In the genomic region with DNA sequence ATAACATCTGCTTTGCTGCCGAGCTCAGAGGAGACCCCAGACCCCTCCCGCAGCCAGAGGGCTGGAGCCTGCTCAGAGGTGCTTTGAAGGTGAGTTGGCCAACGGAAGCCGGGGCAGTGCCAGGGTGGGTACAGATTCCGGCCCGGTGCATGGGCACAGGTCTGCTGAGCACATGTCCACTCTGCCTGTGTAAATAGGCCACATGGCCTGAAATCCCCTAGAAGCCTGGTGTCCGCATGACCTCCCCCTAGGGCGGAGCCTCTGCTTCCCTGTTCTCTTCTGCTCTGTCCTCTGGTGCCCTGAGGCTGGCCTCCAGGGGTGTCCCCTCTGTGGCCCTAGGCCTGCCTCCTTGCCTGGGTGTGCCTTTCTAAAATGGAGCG, we compare ENCODE assay signal across 1 cellular context.
TF ChIP-seq lines count a peak whose summit lies in the region.

No MANE protein-coding gene starts in this region.

TF ChIP-seq in K562, 482 proteins besides CTCF, POLR2A, EP300 and RAD21:
- TF ChIP-seq, protein P1, sequence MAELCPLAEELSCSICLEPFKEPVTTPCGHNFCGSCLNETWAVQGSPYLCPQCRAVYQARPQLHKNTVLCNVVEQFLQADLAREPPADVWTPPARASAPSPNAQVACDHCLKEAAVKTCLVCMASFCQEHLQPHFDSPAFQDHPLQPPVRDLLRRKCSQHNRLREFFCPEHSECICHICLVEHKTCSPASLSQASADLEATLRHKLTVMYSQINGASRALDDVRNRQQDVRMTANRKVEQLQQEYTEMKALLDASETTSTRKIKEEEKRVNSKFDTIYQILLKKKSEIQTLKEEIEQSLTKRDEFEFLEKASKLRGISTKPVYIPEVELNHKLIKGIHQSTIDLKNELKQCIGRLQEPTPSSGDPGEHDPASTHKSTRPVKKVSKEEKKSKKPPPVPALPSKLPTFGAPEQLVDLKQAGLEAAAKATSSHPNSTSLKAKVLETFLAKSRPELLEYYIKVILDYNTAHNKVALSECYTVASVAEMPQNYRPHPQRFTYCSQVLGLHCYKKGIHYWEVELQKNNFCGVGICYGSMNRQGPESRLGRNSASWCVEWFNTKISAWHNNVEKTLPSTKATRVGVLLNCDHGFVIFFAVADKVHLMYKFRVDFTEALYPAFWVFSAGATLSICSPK (IDR thresholded peaks at IDR 0.05; ENCODE audit: borderline replicate concordance), result no peak
- no peak; the same call in 1 of the 2 replicates for TF ChIP-seq MYC (IDR thresholded peaks at IDR 0.05; ENCODE audit: low read depth, low read length)
- TF ChIP-seq MYC (CRISPR knock-in tag; IDR thresholded peaks at IDR 0.05; ENCODE audit: borderline replicate concordance, low read depth), result peak; percentile 20; the same call in 1 of the 2 replicates
- TF ChIP-seq, protein P2, sequence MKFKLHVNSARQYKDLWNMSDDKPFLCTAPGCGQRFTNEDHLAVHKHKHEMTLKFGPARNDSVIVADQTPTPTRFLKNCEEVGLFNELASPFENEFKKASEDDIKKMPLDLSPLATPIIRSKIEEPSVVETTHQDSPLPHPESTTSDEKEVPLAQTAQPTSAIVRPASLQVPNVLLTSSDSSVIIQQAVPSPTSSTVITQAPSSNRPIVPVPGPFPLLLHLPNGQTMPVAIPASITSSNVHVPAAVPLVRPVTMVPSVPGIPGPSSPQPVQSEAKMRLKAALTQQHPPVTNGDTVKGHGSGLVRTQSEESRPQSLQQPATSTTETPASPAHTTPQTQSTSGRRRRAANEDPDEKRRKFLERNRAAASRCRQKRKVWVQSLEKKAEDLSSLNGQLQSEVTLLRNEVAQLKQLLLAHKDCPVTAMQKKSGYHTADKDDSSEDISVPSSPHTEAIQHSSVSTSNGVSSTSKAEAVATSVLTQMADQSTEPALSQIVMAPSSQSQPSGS (CRISPR knock-in tag; IDR thresholded peaks at IDR 0.05), result no peak
- no peak for TF ChIP-seq RBM15 (IDR thresholded peaks at IDR 0.05; ENCODE audit: insufficient read depth, low read length)
- TF ChIP-seq MYBL2 (IDR thresholded peaks at IDR 0.05; ENCODE audit: low read depth), result no peak
- TF ChIP-seq MYBL2 (CRISPR knock-in tag; IDR thresholded peaks at IDR 0.05; ENCODE audit: borderline replicate concordance), result no peak
- no peak for TF ChIP-seq ETS2 (tag; IDR thresholded peaks at IDR 0.05; ENCODE audit: borderline replicate concordance, poor library complexity, severe bottlenecking)
- 0 out of 2 replicates have a peak, but pooled peaks have one; percentile 39 for TF ChIP-seq TAF15 (IDR thresholded peaks at IDR 0.05; ENCODE audit: low read depth, low read length)
- no peak for TF ChIP-seq ETV5 (CRISPR knock-in tag; IDR thresholded peaks at IDR 0.05; ENCODE audit: low read depth)
- 0 out of 2 replicates have a peak, but pooled peaks have one; percentile 23 for TF ChIP-seq KDM2B (CRISPR knock-in tag; IDR thresholded peaks at IDR 0.05)
- TF ChIP-seq, protein P3, sequence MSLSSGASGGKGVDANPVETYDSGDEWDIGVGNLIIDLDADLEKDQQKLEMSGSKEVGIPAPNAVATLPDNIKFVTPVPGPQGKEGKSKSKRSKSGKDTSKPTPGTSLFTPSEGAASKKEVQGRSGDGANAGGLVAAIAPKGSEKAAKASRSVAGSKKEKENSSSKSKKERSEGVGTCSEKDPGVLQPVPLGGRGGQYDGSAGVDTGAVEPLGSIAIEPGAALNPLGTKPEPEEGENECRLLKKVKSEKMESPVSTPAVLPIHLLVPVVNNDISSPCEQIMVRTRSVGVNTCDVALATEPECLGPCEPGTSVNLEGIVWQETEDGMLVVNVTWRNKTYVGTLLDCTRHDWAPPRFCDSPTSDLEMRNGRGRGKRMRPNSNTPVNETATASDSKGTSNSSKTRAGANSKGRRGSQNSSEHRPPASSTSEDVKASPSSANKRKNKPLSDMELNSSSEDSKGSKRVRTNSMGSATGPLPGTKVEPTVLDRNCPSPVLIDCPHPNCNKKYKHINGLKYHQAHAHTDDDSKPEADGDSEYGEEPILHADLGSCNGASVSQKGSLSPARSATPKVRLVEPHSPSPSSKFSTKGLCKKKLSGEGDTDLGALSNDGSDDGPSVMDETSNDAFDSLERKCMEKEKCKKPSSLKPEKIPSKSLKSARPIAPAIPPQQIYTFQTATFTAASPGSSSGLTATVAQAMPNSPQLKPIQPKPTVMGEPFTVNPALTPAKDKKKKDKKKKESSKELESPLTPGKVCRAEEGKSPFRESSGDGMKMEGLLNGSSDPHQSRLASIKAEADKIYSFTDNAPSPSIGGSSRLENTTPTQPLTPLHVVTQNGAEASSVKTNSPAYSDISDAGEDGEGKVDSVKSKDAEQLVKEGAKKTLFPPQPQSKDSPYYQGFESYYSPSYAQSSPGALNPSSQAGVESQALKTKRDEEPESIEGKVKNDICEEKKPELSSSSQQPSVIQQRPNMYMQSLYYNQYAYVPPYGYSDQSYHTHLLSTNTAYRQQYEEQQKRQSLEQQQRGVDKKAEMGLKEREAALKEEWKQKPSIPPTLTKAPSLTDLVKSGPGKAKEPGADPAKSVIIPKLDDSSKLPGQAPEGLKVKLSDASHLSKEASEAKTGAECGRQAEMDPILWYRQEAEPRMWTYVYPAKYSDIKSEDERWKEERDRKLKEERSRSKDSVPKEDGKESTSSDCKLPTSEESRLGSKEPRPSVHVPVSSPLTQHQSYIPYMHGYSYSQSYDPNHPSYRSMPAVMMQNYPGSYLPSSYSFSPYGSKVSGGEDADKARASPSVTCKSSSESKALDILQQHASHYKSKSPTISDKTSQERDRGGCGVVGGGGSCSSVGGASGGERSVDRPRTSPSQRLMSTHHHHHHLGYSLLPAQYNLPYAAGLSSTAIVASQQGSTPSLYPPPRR (CRISPR knock-in tag; IDR thresholded peaks at IDR 0.05; ENCODE audit: borderline replicate concordance), result no peak
- TF ChIP-seq MYNN (IDR thresholded peaks at IDR 0.05), result 0 out of 2 replicates have a peak, but pooled peaks have one; percentile 37
- no peak for TF ChIP-seq MYNN (CRISPR knock-in tag; IDR thresholded peaks at IDR 0.05)
- peak; percentile 77 for TF ChIP-seq SETDB1 (IDR thresholded peaks at IDR 0.05; ENCODE audit: low read length)
- TF ChIP-seq, protein P4, sequence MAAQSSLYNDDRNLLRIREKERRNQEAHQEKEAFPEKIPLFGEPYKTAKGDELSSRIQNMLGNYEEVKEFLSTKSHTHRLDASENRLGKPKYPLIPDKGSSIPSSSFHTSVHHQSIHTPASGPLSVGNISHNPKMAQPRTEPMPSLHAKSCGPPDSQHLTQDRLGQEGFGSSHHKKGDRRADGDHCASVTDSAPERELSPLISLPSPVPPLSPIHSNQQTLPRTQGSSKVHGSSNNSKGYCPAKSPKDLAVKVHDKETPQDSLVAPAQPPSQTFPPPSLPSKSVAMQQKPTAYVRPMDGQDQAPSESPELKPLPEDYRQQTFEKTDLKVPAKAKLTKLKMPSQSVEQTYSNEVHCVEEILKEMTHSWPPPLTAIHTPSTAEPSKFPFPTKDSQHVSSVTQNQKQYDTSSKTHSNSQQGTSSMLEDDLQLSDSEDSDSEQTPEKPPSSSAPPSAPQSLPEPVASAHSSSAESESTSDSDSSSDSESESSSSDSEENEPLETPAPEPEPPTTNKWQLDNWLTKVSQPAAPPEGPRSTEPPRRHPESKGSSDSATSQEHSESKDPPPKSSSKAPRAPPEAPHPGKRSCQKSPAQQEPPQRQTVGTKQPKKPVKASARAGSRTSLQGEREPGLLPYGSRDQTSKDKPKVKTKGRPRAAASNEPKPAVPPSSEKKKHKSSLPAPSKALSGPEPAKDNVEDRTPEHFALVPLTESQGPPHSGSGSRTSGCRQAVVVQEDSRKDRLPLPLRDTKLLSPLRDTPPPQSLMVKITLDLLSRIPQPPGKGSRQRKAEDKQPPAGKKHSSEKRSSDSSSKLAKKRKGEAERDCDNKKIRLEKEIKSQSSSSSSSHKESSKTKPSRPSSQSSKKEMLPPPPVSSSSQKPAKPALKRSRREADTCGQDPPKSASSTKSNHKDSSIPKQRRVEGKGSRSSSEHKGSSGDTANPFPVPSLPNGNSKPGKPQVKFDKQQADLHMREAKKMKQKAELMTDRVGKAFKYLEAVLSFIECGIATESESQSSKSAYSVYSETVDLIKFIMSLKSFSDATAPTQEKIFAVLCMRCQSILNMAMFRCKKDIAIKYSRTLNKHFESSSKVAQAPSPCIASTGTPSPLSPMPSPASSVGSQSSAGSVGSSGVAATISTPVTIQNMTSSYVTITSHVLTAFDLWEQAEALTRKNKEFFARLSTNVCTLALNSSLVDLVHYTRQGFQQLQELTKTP (IDR thresholded peaks at IDR 0.05; ENCODE audit: low read depth in 1 of 2, partially characterized antibody in 2 of 2), result no peak
- peak; percentile 40; the same call in 1 of the 2 replicates for TF ChIP-seq ZBTB7A (IDR thresholded peaks at IDR 0.05; ENCODE audit: borderline replicate concordance, control insufficient read depth, low read depth, low read length)
- TF ChIP-seq, protein P5, sequence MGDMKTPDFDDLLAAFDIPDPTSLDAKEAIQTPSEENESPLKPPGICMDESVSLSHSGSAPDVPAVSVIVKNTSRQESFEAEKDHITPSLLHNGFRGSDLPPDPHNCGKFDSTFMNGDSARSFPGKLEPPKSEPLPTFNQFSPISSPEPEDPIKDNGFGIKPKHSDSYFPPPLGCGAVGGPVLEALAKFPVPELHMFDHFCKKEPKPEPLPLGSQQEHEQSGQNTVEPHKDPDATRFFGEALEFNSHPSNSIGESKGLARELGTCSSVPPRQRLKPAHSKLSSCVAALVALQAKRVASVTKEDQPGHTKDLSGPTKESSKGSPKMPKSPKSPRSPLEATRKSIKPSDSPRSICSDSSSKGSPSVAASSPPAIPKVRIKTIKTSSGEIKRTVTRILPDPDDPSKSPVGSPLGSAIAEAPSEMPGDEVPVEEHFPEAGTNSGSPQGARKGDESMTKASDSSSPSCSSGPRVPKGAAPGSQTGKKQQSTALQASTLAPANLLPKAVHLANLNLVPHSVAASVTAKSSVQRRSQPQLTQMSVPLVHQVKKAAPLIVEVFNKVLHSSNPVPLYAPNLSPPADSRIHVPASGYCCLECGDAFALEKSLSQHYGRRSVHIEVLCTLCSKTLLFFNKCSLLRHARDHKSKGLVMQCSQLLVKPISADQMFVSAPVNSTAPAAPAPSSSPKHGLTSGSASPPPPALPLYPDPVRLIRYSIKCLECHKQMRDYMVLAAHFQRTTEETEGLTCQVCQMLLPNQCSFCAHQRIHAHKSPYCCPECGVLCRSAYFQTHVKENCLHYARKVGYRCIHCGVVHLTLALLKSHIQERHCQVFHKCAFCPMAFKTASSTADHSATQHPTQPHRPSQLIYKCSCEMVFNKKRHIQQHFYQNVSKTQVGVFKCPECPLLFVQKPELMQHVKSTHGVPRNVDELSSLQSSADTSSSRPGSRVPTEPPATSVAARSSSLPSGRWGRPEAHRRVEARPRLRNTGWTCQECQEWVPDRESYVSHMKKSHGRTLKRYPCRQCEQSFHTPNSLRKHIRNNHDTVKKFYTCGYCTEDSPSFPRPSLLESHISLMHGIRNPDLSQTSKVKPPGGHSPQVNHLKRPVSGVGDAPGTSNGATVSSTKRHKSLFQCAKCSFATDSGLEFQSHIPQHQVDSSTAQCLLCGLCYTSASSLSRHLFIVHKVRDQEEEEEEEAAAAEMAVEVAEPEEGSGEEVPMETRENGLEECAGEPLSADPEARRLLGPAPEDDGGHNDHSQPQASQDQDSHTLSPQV (IDR thresholded peaks at IDR 0.05), result no peak
- TF ChIP-seq IFI16 (CRISPR knock-in tag; IDR thresholded peaks at IDR 0.05), result 0 out of 2 replicates have a peak, but pooled peaks have one; percentile 24
- TF ChIP-seq, protein P6, sequence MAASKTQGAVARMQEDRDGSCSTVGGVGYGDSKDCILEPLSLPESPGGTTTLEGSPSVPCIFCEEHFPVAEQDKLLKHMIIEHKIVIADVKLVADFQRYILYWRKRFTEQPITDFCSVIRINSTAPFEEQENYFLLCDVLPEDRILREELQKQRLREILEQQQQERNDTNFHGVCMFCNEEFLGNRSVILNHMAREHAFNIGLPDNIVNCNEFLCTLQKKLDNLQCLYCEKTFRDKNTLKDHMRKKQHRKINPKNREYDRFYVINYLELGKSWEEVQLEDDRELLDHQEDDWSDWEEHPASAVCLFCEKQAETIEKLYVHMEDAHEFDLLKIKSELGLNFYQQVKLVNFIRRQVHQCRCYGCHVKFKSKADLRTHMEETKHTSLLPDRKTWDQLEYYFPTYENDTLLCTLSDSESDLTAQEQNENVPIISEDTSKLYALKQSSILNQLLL (CRISPR knock-in tag; IDR thresholded peaks at IDR 0.05; ENCODE audit: borderline replicate concordance), result peak; percentile 1; the same call in 1 of the 2 replicates
- no peak for TF ChIP-seq PHF21A (IDR thresholded peaks at IDR 0.05; ENCODE audit: borderline replicate concordance, low read depth)
- peak; percentile 51; the same call in 1 of the 2 replicates for TF ChIP-seq POLR2G (IDR thresholded peaks at IDR 0.05; ENCODE audit: low read depth, low read length)
- TF ChIP-seq TEAD1 (CRISPR knock-in tag; IDR thresholded peaks at IDR 0.05), result no peak
- 0 out of 2 replicates have a peak, but pooled peaks have one; percentile 25 for TF ChIP-seq RBFOX2 (IDR thresholded peaks at IDR 0.05; ENCODE audit: low read depth, low read length)
